ENCODE assay signal across 32 cellular contexts in the genomic region with DNA sequence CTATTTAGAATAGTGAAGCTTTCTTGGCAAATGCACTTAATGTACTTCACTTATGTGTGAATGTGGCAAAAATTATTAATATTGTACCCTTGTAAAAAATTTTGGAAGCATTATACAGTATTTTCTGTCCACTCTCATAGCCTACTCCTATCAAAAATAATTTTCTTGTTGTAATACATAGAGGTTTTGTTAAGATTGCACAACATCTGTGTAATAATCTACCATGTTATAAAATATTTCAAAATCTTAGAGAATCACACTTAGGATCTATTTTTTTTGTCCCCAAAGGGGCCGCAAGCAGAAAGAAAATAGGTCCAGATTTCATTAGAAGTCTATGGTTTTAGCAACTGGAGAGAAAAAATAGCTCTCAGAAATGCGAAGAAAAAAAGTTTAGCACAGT.
"Had no signal": no experiment of that assay in that cellular context is flagged by ENCODE, and none has a peak within 500 bp of the region (broad histone marks: within the 10 kb centered on the region; RNA-seq: fewer than 3 reads in every experiment).

No MANE protein-coding gene starts in this region.

- H3K4me3 ChIP-seq: adrenal gland, body of pancreas, breast epithelium had no signal

- H3K9me3 ChIP-seq: adrenal gland, body of pancreas, breast epithelium had no signal

- ATAC-seq: activated CD8-positive, alpha-beta T cell treated with anti-CD3 and anti-CD28 coated beads for 36 hours; activated naive CD4-positive, alpha-beta T cell treated with anti-CD3 and anti-CD28 coated beads, Interleukin-2, amount 50 U/mL, for 72 hours; activated T-cell treated with anti-CD3 and anti-CD28 coated beads, Interleukin-2, amount 50 U/mL, for 4 hours; activated T-cell treated with anti-CD3 and anti-CD28 coated beads, Interleukin-2, amount 50 U/mL, for 72 hours; activated T-helper 17 cell treated with anti-CD3 and anti-CD28 coated beads, Interleukin-2, amount 50 U/mL, for 72 hours; body of pancreas had no signal

- H3K27ac ChIP-seq: adrenal gland, body of pancreas, brain microvascular endothelial cell, breast epithelium, VCaP had no signal

- H3K27me3 ChIP-seq: adrenal gland, body of pancreas, brain microvascular endothelial cell, breast epithelium had no signal

- H3K4me1 ChIP-seq: adrenal gland, body of pancreas had no signal

- H3K36me3 ChIP-seq: adrenal gland, brain microvascular endothelial cell, breast epithelium had no signal

- DNase-seq: activated B cell treated with CpG ODN at 0.5 μM for 24 hours; activated CD4-positive, alpha-beta memory T cell treated with anti-CD3 and anti-CD28 coated beads for 36 hours; activated CD4-positive, alpha-beta T cell treated with anti-CD3 and anti-CD28 coated beads for 4 hours; activated CD4-positive, alpha-beta T cell treated with anti-CD3 and anti-CD28 coated beads, Interleukin-2, amount 10 ng/mL, durations not matched to agents 24 days and 14 days; activated CD4-positive, alpha-beta T cell treated with anti-CD3 and anti-CD28 coated beads, Interleukin-2, amount 50 U/mL, for 1 hour; activated CD4-positive, alpha-beta T cell treated with anti-CD3 and anti-CD28 coated beads, Interleukin-2, amount 50 U/mL, for 4 hours; activated CD4-positive, CD25-positive, alpha-beta regulatory T cell treated with anti-CD3 and anti-CD28 coated beads, Interleukin-2, amount 50 U/mL, for 72 hours; activated CD8-positive, alpha-beta memory T cell treated with anti-CD3 and anti-CD28 coated beads, Interleukin-2, amount 50 U/mL, for 4 hours; activated CD8-positive, alpha-beta T cell treated with anti-CD3 and anti-CD28 coated beads for 36 hours; activated effector memory CD4-positive, alpha-beta T cell treated with anti-CD3 and anti-CD28 coated beads, Interleukin-2, amount 50 U/mL, for 16 hours; activated gamma-delta T cell treated with Interleukin-2 at 50 U/mL for 16 hours; activated naive CD4-positive, alpha-beta T cell; activated naive CD4-positive, alpha-beta T cell treated with anti-CD3 and anti-CD28 coated beads for 36 hours; activated naive CD4-positive, alpha-beta T cell treated with anti-CD3 and anti-CD28 coated beads, Interleukin-2, amount 50 U/mL, for 16 hours; activated naive CD8-positive, alpha-beta T cell treated with anti-CD3 and anti-CD28 coated beads for 36 hours; activated T-cell treated with anti-CD3 and anti-CD28 coated beads for 4 hours; activated T-cell treated with anti-CD3 and anti-CD28 coated beads, Interleukin-2, amount 50 U/mL, for 1 hour; activated T-cell treated with anti-CD3 and anti-CD28 coated beads, Interleukin-2, amount 50 U/mL, for 4 hours; activated T-cell treated with anti-CD3 and anti-CD28 coated beads, Interleukin-2, amount 50 U/mL, for 72 hours; adrenal gland; amniotic stem cell; aorta; body of pancreas; brain microvascular endothelial cell; central memory CD4-positive, alpha-beta T cell; T-helper 2 cell; T-helper 9 cell had no signal

- FAIRE-seq: astrocyte had no signal
